Comparison of ENCODE assay signal across 1 cellular context in genomic region chr19:35144259-35144599, GRCh38.
TF ChIP-seq lines count a peak whose summit lies in the region.

No MANE protein-coding gene starts in this region.

TF ChIP-seq in WTC11, 78 proteins besides CTCF, POLR2A, EP300 and RAD21 (continued from another document):
- TF ChIP-seq ZNF532 (CRISPR knock-in tag; IDR thresholded peaks at IDR 0.05; ENCODE audit: borderline replicate concordance) (no peak), FOXP1 (CRISPR knock-in tag; IDR thresholded peaks at IDR 0.05; ENCODE audit: borderline replicate concordance) (no peak), NR3C1 (CRISPR knock-in tag; conservative IDR thresholded peaks at IDR 0.05; ENCODE audit: low read depth) (no peak), ZNF512 (CRISPR knock-in tag; IDR thresholded peaks at IDR 0.05; ENCODE audit: borderline replicate concordance) (no peak), ESRRA (CRISPR knock-in tag; IDR thresholded peaks at IDR 0.05; ENCODE audit: borderline replicate concordance) (no peak), SMAD3 (CRISPR knock-in tag; IDR thresholded peaks at IDR 0.05; ENCODE audit: borderline replicate concordance) (no peak), ZNF281 (CRISPR knock-in tag; IDR thresholded peaks at IDR 0.05) (no peak), ZBTB43 (CRISPR knock-in tag; IDR thresholded peaks at IDR 0.05) (no peak), ZNF671 (CRISPR knock-in tag; IDR thresholded peaks at IDR 0.05) (no peak), KAT7 (CRISPR knock-in tag; IDR thresholded peaks at IDR 0.05; ENCODE audit: borderline replicate concordance) (no peak), NFYB (CRISPR knock-in tag; conservative IDR thresholded peaks at IDR 0.05; ENCODE audit: low read depth) (no peak), ZNF219 (CRISPR knock-in tag; IDR thresholded peaks at IDR 0.05; ENCODE audit: borderline replicate concordance) (no peak), CDX4 (CRISPR knock-in tag; IDR thresholded peaks at IDR 0.05; ENCODE audit: borderline replicate concordance) (no peak), IRF1 (CRISPR knock-in tag; IDR thresholded peaks at IDR 0.05) (no peak), HMGA2 (CRISPR knock-in tag; IDR thresholded peaks at IDR 0.05) (no peak)
